12 cellular contexts compared by ENCODE assay signal in genomic region chr3:10023587-10024310, GRCh38. TPM values are rescaled to one million over a fixed set of nuclear protein-coding genes. Genes with fewer than 3 reads are reported as not detected.
A peak's percentile ranks its signal among the peaks of the same experiment; 100 is the strongest.
DNase-seq lines count a peak whose midpoint lies in the region; ATAC-seq and TF ChIP-seq lines count a peak whose summit lies in the region.
"Had no signal": no experiment of that assay in that cellular context is flagged by ENCODE, and none has a peak within 500 bp of the region (broad histone marks: within the 10 kb centered on the region; RNA-seq: fewer than 3 reads in every experiment).

No MANE protein-coding gene starts in this region.

- TF ChIP-seq POLR2A in suprapubic skin (IDR thresholded peaks at IDR 0.05): no peak

- DNase-seq in AG04449 (ENCODE audit: low read depth, low spot score) (no peak), GM04504 (ENCODE audit: low read depth) (peak; percentile 60), foreskin keratinocyte (peak; percentile 44 to 70), iPS-NIHi11 (ENCODE audit: low spot score) (no peak), suprapubic skin (ENCODE audit: low spot score in 2 of 2) (no peak), cerebellar cortex (ENCODE audit: low spot score) (no peak), activated gamma-delta T cell treated with Interleukin-2 at 50 U/mL for 16 hours (no peak)
- DNase-seq: activated CD4-positive, alpha-beta T cell treated with anti-CD3 and anti-CD28 coated beads for 4 hours; ovary had no signal

- POLR2A ChIA-PET in AG04449 (lab: Yijun Ruan, JAX): interaction anchor here (1.3 kb wide), 1 partner anchor 8 kb away, joined by 3 read pairs; no protein-coding TSS in a partner anchor

- peaks cover 15% of the 10 kb centered on the region for H3K4me1 ChIP-seq in foreskin keratinocyte
- peaks cover 24% of the 10 kb centered on the region for H3K4me1 ChIP-seq in suprapubic skin

- ATAC-seq in foreskin keratinocyte: peak; percentile 79

- WGBS in suprapubic skin: 82% methylated on average over 8 of the region's 8 CpGs

- H3K9me3 ChIP-seq in suprapubic skin: no peaks in the 10 kb centered on the region
- H3K9me3 ChIP-seq: ovary, tibial nerve had no signal

- TF ChIP-seq CTCF in AG04449 (IDR thresholded peaks at IDR 0.05; ENCODE audit: insufficient read depth, low read length, missing control alignments) (no peak), WI38 (IDR thresholded peaks at IDR 0.05; ENCODE audit: low read depth, low read length) (no peak), foreskin keratinocyte (conservative IDR thresholded peaks at IDR 0.05) (no peak), suprapubic skin (IDR thresholded peaks at IDR 0.05) (no peak)

- peaks cover 39% of the 10 kb centered on the region for H3K36me3 ChIP-seq in suprapubic skin
- H3K36me3 ChIP-seq: ovary had no signal

- TF ChIP-seq EP300 in suprapubic skin (IDR thresholded peaks at IDR 0.05): no peak

- H3K27me3 ChIP-seq in foreskin keratinocyte (no peaks in the 10 kb centered on the region), suprapubic skin (no peaks in the 10 kb centered on the region)
- H3K27me3 ChIP-seq: cardiac muscle cell, ovary, tibial nerve had no signal

- CTCF ChIA-PET in AG04449 (lab: Yijun Ruan, JAX): interaction anchor here (1.3 kb wide), 1 partner anchor 77 kb away, joined by 4 read pairs; no protein-coding TSS in a partner anchor

- H3K27ac ChIP-seq in foreskin keratinocyte (no peak overlapping the region), suprapubic skin (no peak overlapping the region)
- H3K27ac ChIP-seq: cardiac muscle cell, ovary, tibial nerve had no signal

- H3K4me3 ChIP-seq in AG04449 (ENCODE audit: low read depth, low read length) (peak overlapping the region; percentile 12; the same call in 1 of the 2 replicates), WI38 (ENCODE audit: low read depth, low read length) (peak overlapping the region; percentile 34; the same call in 1 of the 2 replicates), suprapubic skin (no peak overlapping the region)
- H3K4me3 ChIP-seq: cardiac muscle cell, ovary, tibial nerve had no signal

RNA-seq across cellular contexts. Expression of gene FANCD2, which starts 2.5 kb away (rescaled TPM):
- 31.8 and 45.0 TPM in 2 replicates for total RNA-seq in foreskin keratinocyte
- polyA plus RNA-seq in foreskin keratinocyte: 13.0 and 24.3 TPM in 2 replicates
- total RNA-seq in suprapubic skin: 10 to 100 TPM in 2 of 4 donors, 1 to 10 TPM in 2; 4.9 to 23.2 (median 10.5) TPM

RNA-seq across cellular contexts. Expression of gene EMC3, which starts 37.1 kb away (rescaled TPM):
- total RNA-seq in foreskin keratinocyte (43.4 and 56.1 TPM in 2 replicates), suprapubic skin (10 to 100 TPM; 41.8 to 82.1 (median 77.5) TPM)
- 62.2 and 64.3 TPM in 2 replicates for polyA plus RNA-seq in foreskin keratinocyte

Comparison
In these comparisons a context has a peak if more than half of its experiments do, and no peak if none do; other contexts are left out.
1. DNase-seq: peak in GM04504 (single experiment) and foreskin keratinocyte (2 of 2); none in AG04449 (single experiment), iPS-NIHi11 (single experiment), suprapubic skin (0 of 2), cerebellar cortex (single experiment) and activated gamma-delta T cell treated with Interleukin-2 at 50 U/mL for 16 hours (single experiment).